ENCODE assay signal across 8 cellular contexts in genomic region chr1:93681549-93682412, GRCh38. TPM values are rescaled to one million over a fixed set of nuclear protein-coding genes. Genes with fewer than 3 reads are reported as not detected.
A peak's percentile ranks its signal among the peaks of the same experiment; 100 is the strongest.
DNase-seq lines count a peak whose midpoint lies in the region; ATAC-seq and TF ChIP-seq lines count a peak whose summit lies in the region.

Gene BCAR3, minus strand, starts transcription at chr1:93681837. Its CDS starts 6,907 bp downstream, at chr1:93674930.

- DNase-seq in AG04449 (ENCODE audit: low read depth, low spot score), result no peak
- DNase-seq in NCI-H1417 treated with DMSO at 0.1 percent for 48 hours (lab: John Stamatoyannopoulos, UW), result peak; percentile 32
- peak; percentile 39 for DNase-seq in activated CD4-positive, alpha-beta memory T cell treated with anti-CD3 and anti-CD28 coated beads for 36 hours
- DNase-seq in fibroblast of pulmonary artery (ENCODE audit: low read depth), result peak; percentile 82
- peak; percentile 61 for DNase-seq in naive B cell
- no peak for DNase-seq in activated gamma-delta T cell (lab: John Stamatoyannopoulos, UW)

- no peaks in the 10 kb centered on the region for H3K36me3 Mint-ChIP-seq in activated CD4-positive, alpha-beta memory T cell treated with anti-CD3 and anti-CD28 coated beads for 36 hours
- H3K36me3 Mint-ChIP-seq in naive B cell, result no peaks in the 10 kb centered on the region

- intact Hi-C loops in activated CD4-positive, alpha-beta memory T cell treated with anti-CD3 and anti-CD28 coated beads for 36 hours (cut with micrococcal nuclease), result loop anchor here (1.0 to 2.0 kb wide), 2 partner anchors 12 to 27 kb away; no protein-coding TSS in a partner anchor

- H3K4me3 Mint-ChIP-seq in activated CD4-positive, alpha-beta memory T cell treated with anti-CD3 and anti-CD28 coated beads for 36 hours, result peak within 1 kb of the TSS; percentile 78
- peak within 1 kb of the TSS; percentile 85 to 100 (median 96) for H3K4me3 Mint-ChIP-seq in naive B cell

- peaks cover 11% of the 10 kb centered on the region for H3K4me1 Mint-ChIP-seq in activated CD4-positive, alpha-beta memory T cell treated with anti-CD3 and anti-CD28 coated beads for 36 hours (ENCODE audit: low read depth)
- H3K4me1 Mint-ChIP-seq in naive B cell, result peaks cover 30 to 54% (median 44%) of the 10 kb centered on the region in 3 donors

- CTCF ChIA-PET in AG04449 (lab: Yijun Ruan, JAX), result interaction anchor here (0.6 to 5.3 kb wide), 11 partner anchors 9 to 1361 kb away, joined by 3 to 40 read pairs (median 4); no protein-coding TSS in a partner anchor
- CTCF ChIA-PET in activated CD4-positive, alpha-beta memory T cell treated with anti-CD3 and anti-CD28 coated beads for 36 hours (lab: Charles Lee), result interaction anchor here (0.7 to 2.6 kb wide), 5 partner anchors 11 to 132 kb away, joined by 4 to 15 read pairs (median 4); no protein-coding TSS in a partner anchor

- no peaks in the 10 kb centered on the region for H3K9me3 Mint-ChIP-seq in activated CD4-positive, alpha-beta memory T cell treated with anti-CD3 and anti-CD28 coated beads for 36 hours
- no peaks in the 10 kb centered on the region for H3K9me3 Mint-ChIP-seq in naive B cell

- peaks cover 50% of the 10 kb centered on the region for H3K27me3 Mint-ChIP-seq in activated CD4-positive, alpha-beta memory T cell treated with anti-CD3 and anti-CD28 coated beads for 36 hours
- no peaks in the 10 kb centered on the region for H3K27me3 Mint-ChIP-seq in naive B cell

- TF ChIP-seq CTCF in AG04449 (IDR thresholded peaks at IDR 0.05; ENCODE audit: insufficient read depth, low read length, missing control alignments) (peak; percentile 40), GM12874 (IDR thresholded peaks at IDR 0.05; ENCODE audit: insufficient read depth, low read depth, low read length) (peak; percentile 58), fibroblast of pulmonary artery (IDR thresholded peaks at IDR 0.05; ENCODE audit: low read length, missing control alignments) (peak; percentile 4)

- peak within 1 kb of the TSS; percentile 75 for H3K4me3 ChIP-seq in AG04449 (ENCODE audit: low read depth, low read length)
- peak within 1 kb of the TSS; percentile 91 for H3K4me3 ChIP-seq in fibroblast of pulmonary artery (replicated peaks; ENCODE audit: low read depth, low read length)

- peak; percentile 65 for ATAC-seq in HG02571 (IDR thresholded peaks at IDR 0.05; ENCODE audit: unreplicated experiment)
- ATAC-seq in naive B cell (ENCODE audit: low read depth in 2 of 2), result peak; percentile 57 to 63

- H3K27ac Mint-ChIP-seq in activated CD4-positive, alpha-beta memory T cell treated with anti-CD3 and anti-CD28 coated beads for 36 hours, result no peak within 1 kb of the TSS
- H3K27ac Mint-ChIP-seq in naive B cell, result peak within 1 kb of the TSS; percentile 24 to 93 (median 88)

- POLR2A ChIA-PET in AG04449 (lab: Yijun Ruan, JAX), result interaction anchor here (0.6 to 2.1 kb wide), 14 partner anchors 10 to 133 kb away, joined by 3 to 15 read pairs (median 5); no protein-coding TSS in a partner anchor
- POLR2A ChIA-PET in activated CD4-positive, alpha-beta memory T cell treated with anti-CD3 and anti-CD28 coated beads for 36 hours (lab: Charles Lee), result interaction anchor here (0.6 to 1.2 kb wide), 2 partner anchors 11 to 197 kb away, joined by 3 to 5 read pairs; partner anchors contain the start of gene DNTTIP2

RNA-seq across cellular contexts. Expression of gene BCAR3, which starts in this region (rescaled TPM):
- total RNA-seq in activated CD4-positive, alpha-beta memory T cell treated with anti-CD3 and anti-CD28 coated beads for 36 hours, result under 1 TPM; 0.74 to 0.82 TPM
- polyA plus RNA-seq in naive B cell (ENCODE audit: low read depth in 6 of 6), result 1 to 10 TPM in 4 of 6 donors, under 1 TPM in 1, not detected in 1; 0.73 to 3.2 (median 1.7) TPM

Comparison
In these comparisons a context has a peak if more than half of its experiments do, and no peak if none do; other contexts are left out.
1. Peak in DNase-seq in activated CD4-positive, alpha-beta memory T cell treated with anti-CD3 and anti-CD28 coated beads for 36 hours; RNA of the gene not detected or under 1 TPM.
2. DNase-seq: peak in NCI-H1417 treated with DMSO at 0.1 percent for 48 hours (single experiment), fibroblast of pulmonary artery (single experiment) and naive B cell (single experiment); none in AG04449 (single experiment) and activated gamma-delta T cell (single experiment).
3. CTCF ChIP-seq: peak in every context shown above with its lines; median percentile 58 in GM12874; 40 in AG04449; 4 in fibroblast of pulmonary artery.